8 cellular contexts compared by ENCODE assay signal in genomic region chr3:4047343-4047742, GRCh38.
"Had no signal": no experiment of that assay in that cellular context is flagged by ENCODE, and none has a peak within 500 bp of the region (broad histone marks: within the 10 kb centered on the region; RNA-seq: fewer than 3 reads in every experiment).

No MANE protein-coding gene starts in this region.

- DNase-seq: GDM1, GF-D8 had no signal

- FAIRE-seq: G401.6, GM12878, GM12891, GM12892, GM18507, GM19239 had no signal

- H3K4me3 ChIP-seq: GM12878 had no signal

- ATAC-seq: GM12878 had no signal
